18 cellular contexts compared by ENCODE assay signal in the genomic region with DNA sequence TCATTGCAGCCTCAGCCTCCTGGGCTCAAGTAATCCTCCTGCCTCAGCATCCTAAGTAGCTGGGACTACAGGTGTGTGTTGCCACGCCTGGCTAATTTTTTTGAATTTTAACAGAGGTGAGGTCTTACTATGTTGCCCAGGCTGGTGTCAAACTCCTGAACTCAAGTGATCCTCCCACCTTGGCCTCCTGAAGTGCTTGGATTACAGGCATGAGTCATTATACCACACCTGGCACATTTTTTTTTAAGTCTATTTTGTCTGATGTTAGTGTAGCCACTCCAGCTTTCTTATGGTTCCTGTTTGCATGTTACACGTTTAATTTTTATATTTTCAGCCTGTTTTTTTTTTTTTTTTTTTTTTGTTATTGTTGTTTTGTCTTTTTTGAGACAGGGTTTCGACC.
"Had no signal": no experiment of that assay in that cellular context is flagged by ENCODE, and none has a peak within 500 bp of the region (broad histone marks: within the 10 kb centered on the region; RNA-seq: fewer than 3 reads in every experiment).

No MANE protein-coding gene starts in this region.

- ATAC-seq: activated T-cell treated with anti-CD3 and anti-CD28 coated beads, Interleukin-2, amount 50 U/mL, for 4 hours; left ventricle myocardium superior; natural killer cell treated with Interleukin-12 subunit alpha and Interleukin-12 subunit beta and Interleukin-15 and Interleukin-18, amount 100 ng/mL, for 72 hours; stimulated activated naive CD8-positive, alpha-beta T cell treated with anti-CD3 and anti-CD28 coated beads, Interleukin-15, Interleukin-2, amounts not matched to agents 100 U/mL and 50 U/mL, for 24 hours had no signal

- H3K27me3 ChIP-seq: colonic mucosa, esophagus squamous epithelium, right atrium auricular region, suprapubic skin had no signal

- H3K4me3 ChIP-seq: colonic mucosa, esophagus squamous epithelium, right atrium auricular region, smooth muscle cell, suprapubic skin had no signal

- DNase-seq: activated CD4-positive, alpha-beta T cell treated with anti-CD3 and anti-CD28 coated beads, Interleukin-2, amount 50 U/mL, for 48 hours; activated effector memory CD4-positive, alpha-beta T cell treated with Interleukin-2 at 50 U/mL for 16 hours; activated naive CD4-positive, alpha-beta T cell treated with anti-CD3 and anti-CD28 coated beads, Interleukin-2, amount 50 U/mL, for 16 hours; activated T-cell treated with anti-CD3 and anti-CD28 coated beads, Interleukin-2, amount 50 U/mL, for 4 hours; caudate nucleus; colonic mucosa; esophagus squamous epithelium; hypothalamus; kidney; left ventricle myocardium superior; mesenchymal stem cell; nucleus accumbens; stimulated activated naive CD8-positive, alpha-beta T cell treated with anti-CD3 and anti-CD28 coated beads, Interleukin-15, Interleukin-2, amounts not matched to agents 100 U/mL and 50 U/mL, for 24 hours; T1000 had no signal

- H3K36me3 ChIP-seq: colonic mucosa had no signal

- H3K27ac ChIP-seq: colonic mucosa, esophagus squamous epithelium, right atrium auricular region, suprapubic skin had no signal

- H3K9me3 ChIP-seq: colonic mucosa, esophagus squamous epithelium, right atrium auricular region, suprapubic skin had no signal

- H3K4me2 ChIP-seq: smooth muscle cell had no signal

- H3K4me1 ChIP-seq: colonic mucosa had no signal
